ENCODE assay signal across 1 cellular context in genomic region chr2:53434487-53434886, GRCh38.
TF ChIP-seq lines count a peak whose summit lies in the region.

No MANE protein-coding gene starts in this region.

TF ChIP-seq in GM23338, 12 proteins besides CTCF, POLR2A, EP300 and RAD21 (continued from another document):
- TF ChIP-seq ZNF462 (CRISPR knock-in tag; IDR thresholded peaks at IDR 0.05) (peak; percentile 64; the same call in 1 of the 2 replicates), STAT1 (IDR thresholded peaks at IDR 0.05; ENCODE audit: unreplicated experiment) (no peak)
